In genomic region chr6:14972379-14973067, GRCh38 we compare ENCODE assay signal across 29 cellular contexts.
"Had no signal": no experiment of that assay in that cellular context is flagged by ENCODE, and none has a peak within 500 bp of the region (broad histone marks: within the 10 kb centered on the region; RNA-seq: fewer than 3 reads in every experiment).

No MANE protein-coding gene starts in this region.

- H3K27ac Mint-ChIP-seq: activated CD4-positive, alpha-beta memory T cell treated with anti-CD3 and anti-CD28 coated beads, Interleukin-2, amount 10 ng/mL, durations not matched to agents 7 days and 5 days; activated CD4-positive, alpha-beta T cell treated with anti-CD3 and anti-CD28 coated beads, Interleukin-2, amount 10 ng/mL, durations not matched to agents 7 days and 5 days; activated naive CD8-positive, alpha-beta T cell; activated T-cell treated with anti-CD3 and anti-CD28 coated beads, Interleukin-2, amount 50 U/mL, for 24 hours; activated T-cell treated with anti-CD3 and anti-CD28 coated beads, Interleukin-2, amount 50 U/mL, for 72 hours; effector memory CD8-positive, alpha-beta T cell; WTC11 had no signal

- H3K4me3 Mint-ChIP-seq: activated CD4-positive, alpha-beta memory T cell treated with anti-CD3 and anti-CD28 coated beads, Interleukin-2, amount 10 ng/mL, durations not matched to agents 7 days and 5 days; activated CD4-positive, alpha-beta T cell treated with anti-CD3 and anti-CD28 coated beads, Interleukin-2, amount 10 ng/mL, durations not matched to agents 7 days and 5 days; activated naive CD8-positive, alpha-beta T cell; activated T-cell treated with anti-CD3 and anti-CD28 coated beads, Interleukin-2, amount 50 U/mL, for 24 hours; activated T-cell treated with anti-CD3 and anti-CD28 coated beads, Interleukin-2, amount 50 U/mL, for 72 hours; central memory CD8-positive, alpha-beta T cell; effector memory CD8-positive, alpha-beta T cell; WTC11 had no signal

- H3K9me3 ChIP-seq: esophagus muscularis mucosa, gastrocnemius medialis had no signal

- H3K27me3 Mint-ChIP-seq: activated CD4-positive, alpha-beta memory T cell treated with anti-CD3 and anti-CD28 coated beads, Interleukin-2, amount 10 ng/mL, durations not matched to agents 7 days and 5 days; activated CD4-positive, alpha-beta T cell treated with anti-CD3 and anti-CD28 coated beads, Interleukin-2, amount 10 ng/mL, durations not matched to agents 7 days and 5 days; activated naive CD8-positive, alpha-beta T cell; activated T-cell treated with anti-CD3 and anti-CD28 coated beads, Interleukin-2, amount 50 U/mL, for 24 hours; central memory CD8-positive, alpha-beta T cell; effector memory CD8-positive, alpha-beta T cell had no signal

- H3K36me3 Mint-ChIP-seq: activated naive CD8-positive, alpha-beta T cell had no signal

- H3K27ac ChIP-seq: brain microvascular endothelial cell, coronary artery, esophagus muscularis mucosa, foreskin keratinocyte, gastrocnemius medialis, heart left ventricle, VCaP had no signal

- H3K4me1 Mint-ChIP-seq: activated CD4-positive, alpha-beta T cell treated with anti-CD3 and anti-CD28 coated beads, Interleukin-2, amount 10 ng/mL, durations not matched to agents 7 days and 5 days; central memory CD8-positive, alpha-beta T cell had no signal

- H3K4me3 ChIP-seq: coronary artery, esophagus muscularis mucosa, gastrocnemius medialis, heart left ventricle had no signal

- DNase-seq: activated CD4-positive, alpha-beta memory T cell treated with anti-CD3 and anti-CD28 coated beads, Interleukin-2, amount 10 ng/mL, durations not matched to agents 7 days and 5 days; activated CD4-positive, alpha-beta T cell treated with anti-CD3 and anti-CD28 coated beads for 1 hour; activated CD4-positive, alpha-beta T cell treated with anti-CD3 and anti-CD28 coated beads for 4 hours; activated CD4-positive, alpha-beta T cell treated with anti-CD3 and anti-CD28 coated beads, Interleukin-2, amount 10 ng/mL, durations not matched to agents 7 days and 5 days; activated CD4-positive, alpha-beta T cell treated with anti-CD3 and anti-CD28 coated beads, Interleukin-2, amount 50 U/mL, for 4 hours; activated CD8-positive, alpha-beta memory T cell treated with anti-CD3 and anti-CD28 coated beads, Interleukin-2, amount 50 U/mL, for 48 hours; activated gamma-delta T cell; activated naive CD4-positive, alpha-beta T cell; activated naive CD4-positive, alpha-beta T cell treated with anti-CD3 and anti-CD28 coated beads, Interleukin-2, amount 50 U/mL, for 16 hours; activated T-cell treated with anti-CD3 and anti-CD28 coated beads for 4 hours; activated T-cell treated with anti-CD3 and anti-CD28 coated beads, Interleukin-2, amount 50 U/mL, for 24 hours; activated T-cell treated with anti-CD3 and anti-CD28 coated beads, Interleukin-2, amount 50 U/mL, for 72 hours; amniotic stem cell; anterior cingulate cortex; brain microvascular endothelial cell; dermis blood vessel endothelial cell; effector CD4-positive, alpha-beta T cell; effector memory CD8-positive, alpha-beta T cell; foreskin keratinocyte; gastrocnemius medialis; glutamatergic neuron; heart left ventricle; T-helper 2 cell had no signal

- H3K27me3 ChIP-seq: brain microvascular endothelial cell, esophagus muscularis mucosa, foreskin keratinocyte, gastrocnemius medialis, heart left ventricle had no signal

- ATAC-seq: activated T-cell treated with anti-CD3 and anti-CD28 coated beads, Interleukin-2, amount 50 U/mL, for 72 hours; effector memory CD8-positive, alpha-beta T cell; foreskin keratinocyte; gastrocnemius medialis; heart left ventricle; WTC11 had no signal

- H3K9me3 Mint-ChIP-seq: central memory CD8-positive, alpha-beta T cell; effector memory CD8-positive, alpha-beta T cell had no signal

- H3K4me1 ChIP-seq: esophagus muscularis mucosa, foreskin keratinocyte, gastrocnemius medialis had no signal

- H3K36me3 ChIP-seq: brain microvascular endothelial cell, esophagus muscularis mucosa, gastrocnemius medialis, heart left ventricle had no signal
